In genomic region chr16:70427786-70428177, GRCh38 we compare ENCODE assay signal across 8 cellular contexts. TPM values are rescaled to one million over a fixed set of nuclear protein-coding genes. Genes with fewer than 3 reads are reported as not detected.
A peak's percentile ranks its signal among the peaks of the same experiment; 100 is the strongest.
DNase-seq lines count a peak whose midpoint lies in the region; ATAC-seq and TF ChIP-seq lines count a peak whose summit lies in the region.

No MANE protein-coding gene starts in this region.

- H3K36me3 Mint-ChIP-seq in activated naive CD4-positive, alpha-beta T cell treated with anti-CD3 and anti-CD28 coated beads, Interleukin-2, amount 50 U/mL, for 72 hours: peaks cover 0 to 7% of the 10 kb centered on the region in 2 donors

- H3K36me3 ChIP-seq in body of pancreas (replicated peaks in 1 of 2; ENCODE audit: insufficient read depth in 1 of 2, low read depth in 2 of 2) (no peaks in the 10 kb centered on the region), mucosa of stomach (ENCODE audit: control insufficient read depth, insufficient read depth, low read length) (no peaks in the 10 kb centered on the region), upper lobe of right lung (no peaks in the 10 kb centered on the region)

- WGBS in body of pancreas, 2 donors: 42 to 44% methylated on average over 4 of the region's 4 CpGs

- peak overlapping the region; percentile 45 for H3K9ac ChIP-seq in mucosa of stomach (ENCODE audit: low read length)

- H3K27ac ChIP-seq in body of pancreas (peak overlapping the region; percentile 73 to 87 (median 86)), upper lobe of right lung (peak overlapping the region; percentile 87)

- H3K4me3 ChIP-seq in body of pancreas: no peak overlapping the region
- no peak overlapping the region for H3K4me3 ChIP-seq in mucosa of stomach (ENCODE audit: low read length)
- H3K4me3 ChIP-seq in upper lobe of right lung: peak overlapping the region; percentile 5

- ATAC-seq in activated naive CD4-positive, alpha-beta T cell treated with anti-CD3 and anti-CD28 coated beads, Interleukin-2, amount 50 U/mL, for 72 hours: no peak
- no peak for ATAC-seq in body of pancreas
- ATAC-seq in upper lobe of right lung: no peak
- no peak for ATAC-seq in HG03342 (IDR thresholded peaks at IDR 0.05; ENCODE audit: unreplicated experiment)

- H3K9me3 Mint-ChIP-seq in activated naive CD4-positive, alpha-beta T cell treated with anti-CD3 and anti-CD28 coated beads, Interleukin-2, amount 50 U/mL, for 72 hours: no peaks in the 10 kb centered on the region

- intact Hi-C loops in body of pancreas (cut with DNase I) (no loop called here), upper lobe of right lung (cut with DNase I) (no loop called here)

- no peak for DNase-seq in activated naive CD4-positive, alpha-beta T cell treated with anti-CD3 and anti-CD28 coated beads, Interleukin-2, amount 50 U/mL, for 72 hours (ENCODE audit: low spot score in 2 of 2)
- no peak for DNase-seq in activated naive CD4-positive, alpha-beta T cell treated with Interleukin-2 at 50 U/mL for 16 hours
- DNase-seq in body of pancreas (no peak), upper lobe of right lung (no peak), NOMO-1 treated with DMSO at 0.1 percent for 48 hours (lab: John Stamatoyannopoulos, UW; ENCODE audit: unreplicated experiment) (no peak), HK-2 (ENCODE audit: unreplicated experiment) (no peak)

- peak overlapping the region; percentile 67 to 75 for H3K27ac Mint-ChIP-seq in activated naive CD4-positive, alpha-beta T cell treated with anti-CD3 and anti-CD28 coated beads, Interleukin-2, amount 50 U/mL, for 72 hours

- TF ChIP-seq POLR2A in body of pancreas (IDR thresholded peaks at IDR 0.05): no peak

- H3K4me1 ChIP-seq in body of pancreas (peaks cover 38% of the 10 kb centered on the region), mucosa of stomach (ENCODE audit: control insufficient read depth, insufficient read depth, low read length) (peaks cover 44% of the 10 kb centered on the region), upper lobe of right lung (peaks cover 60% of the 10 kb centered on the region)

- TF ChIP-seq CTCF in body of pancreas (IDR thresholded peaks at IDR 0.05) (no peak), upper lobe of right lung (IDR thresholded peaks at IDR 0.05) (no peak)

- no peaks in the 10 kb centered on the region for H3K9me3 ChIP-seq in body of pancreas
- no peaks in the 10 kb centered on the region for H3K9me3 ChIP-seq in mucosa of stomach (ENCODE audit: control insufficient read depth, low read length)
- H3K9me3 ChIP-seq in upper lobe of right lung: no peaks in the 10 kb centered on the region

- H3K27me3 ChIP-seq in body of pancreas (no peaks in the 10 kb centered on the region), mucosa of stomach (ENCODE audit: control insufficient read depth, insufficient read depth, low read length) (no peaks in the 10 kb centered on the region), upper lobe of right lung (no peaks in the 10 kb centered on the region)

RNA-seq across cellular contexts. Expression of gene ST3GAL2, which starts 11.1 kb away (rescaled TPM):
- total RNA-seq in activated naive CD4-positive, alpha-beta T cell treated with anti-CD3 and anti-CD28 coated beads, Interleukin-2, amount 50 U/mL, for 72 hours: 10 to 100 TPM; 13.9 to 18.2 TPM
- 10 to 100 TPM in 1 of 2 donors, 1 to 10 TPM in 1; 9.1 to 11.2 TPM for total RNA-seq in body of pancreas
- 30.9 TPM for total RNA-seq in upper lobe of right lung

RNA-seq across cellular contexts. Expression of gene FCSK, which starts 26.6 kb away (rescaled TPM):
- 10 to 100 TPM in 1 of 2 donors, 1 to 10 TPM in 1; 6.1 to 16.6 TPM for total RNA-seq in activated naive CD4-positive, alpha-beta T cell treated with anti-CD3 and anti-CD28 coated beads, Interleukin-2, amount 50 U/mL, for 72 hours
- total RNA-seq in body of pancreas (10 to 100 TPM; 15.0 to 28.3 TPM), upper lobe of right lung (26.0 TPM)
